8 cellular contexts compared by ENCODE assay signal in the genomic region with DNA sequence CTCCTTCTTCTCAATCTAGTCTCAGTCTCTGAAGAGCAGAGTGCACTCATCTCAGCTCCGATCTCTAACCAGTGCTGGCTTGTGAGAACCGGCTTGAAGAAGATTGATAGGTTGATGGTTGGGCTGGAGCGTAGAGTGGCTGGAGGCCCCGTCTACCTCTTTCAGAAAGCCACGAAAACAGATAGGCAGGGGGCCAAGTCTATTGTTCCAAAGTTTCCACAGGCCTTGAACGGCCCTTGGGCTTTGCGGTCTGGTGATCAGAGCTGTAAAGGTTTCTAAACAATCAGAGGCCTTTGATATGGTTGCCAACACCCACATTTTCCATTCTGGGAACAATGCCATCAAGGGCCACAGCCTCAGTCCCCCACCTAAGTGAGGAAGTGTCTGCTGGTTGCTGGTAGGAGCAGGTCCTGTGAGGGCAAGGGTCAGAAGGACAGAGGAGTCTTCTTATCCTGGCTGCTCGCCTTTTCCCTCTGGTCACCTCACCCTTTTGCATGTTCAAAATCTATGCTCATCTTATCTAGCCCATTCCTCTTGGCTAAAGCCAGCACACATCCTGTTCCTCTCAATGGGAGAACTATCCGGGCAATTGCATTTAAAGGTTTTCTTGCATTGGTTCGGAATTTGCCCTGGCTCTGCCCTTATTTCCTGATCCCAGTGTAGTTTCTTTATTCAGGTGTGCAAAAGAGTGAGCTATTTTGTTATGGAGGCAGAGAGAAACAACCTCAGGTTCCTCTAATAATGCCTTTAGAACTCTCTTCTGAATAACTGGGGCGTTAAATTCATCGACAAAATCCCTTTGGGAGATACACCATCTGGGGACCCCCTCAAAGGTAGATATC.
A peak's percentile ranks its signal among the peaks of the same experiment; 100 is the strongest.
DNase-seq lines count a peak whose midpoint lies in the region; ATAC-seq, FAIRE-seq and TF ChIP-seq lines count a peak whose summit lies in the region.

No MANE protein-coding gene starts in this region.

- H3K4me3 ChIP-seq in mammary epithelial cell (replicated peaks in 1 of 3; ENCODE audit: insufficient read depth in 1 of 3, low read depth in 2 of 3, low read length in 3 of 3) (no peak overlapping the region), mesenchymal stem cell (ENCODE audit: insufficient read depth in 1 of 2, low read depth in 1 of 2, low read length in 2 of 2) (no peak overlapping the region)

- no peak overlapping the region for H3K4ac ChIP-seq in mesenchymal stem cell (ENCODE audit: low read depth in 1 of 2, low read length in 2 of 2)

- peak overlapping the region; percentile 12 for H4K8ac ChIP-seq in mesenchymal stem cell (ENCODE audit: low read length)

- peaks cover 0 to 5% (median 0%) of the 10 kb centered on the region in 3 donors for H3K9me3 Mint-ChIP-seq in IgD-negative memory B cell

- H3K14ac ChIP-seq in mesenchymal stem cell (ENCODE audit: low read length in 2 of 2) = no peak overlapping the region

- H2AFZ ChIP-seq in mammary epithelial cell (ENCODE audit: low read depth, low read length) = peak overlapping the region; percentile 60
- no peak overlapping the region for H2AFZ ChIP-seq in mesenchymal stem cell (ENCODE audit: low read depth, low read length)

- in situ Hi-C loops in mammary epithelial cell (cut with MboI; ENCODE audit: low sequenced_read_pairs in 2 of 2) = no loop called here

- no TSS peak for BruUV-seq in mammary epithelial cell (replicated peaks; lab: Mats Ljungman, UMichigan)

- peak; percentile 38 for ATAC-seq in GM21515 (IDR thresholded peaks at IDR 0.05; ENCODE audit: unreplicated experiment)

- peak overlapping the region; percentile 98 to 100 (median 100) for H3K27ac Mint-ChIP-seq in IgD-negative memory B cell

- H3K9me3 ChIP-seq in mammary epithelial cell (replicated peaks; ENCODE audit: insufficient read depth, low read length) = no peaks in the 10 kb centered on the region
- H3K9me3 ChIP-seq in mesenchymal stem cell (ENCODE audit: control insufficient read depth, low read length) = no peaks in the 10 kb centered on the region

- dilution Hi-C loops in mammary epithelial cell (cut with HindIII; ENCODE audit: low sequenced_read_pairs) = no loop called here

- no peaks in the 10 kb centered on the region for H3K79me1 ChIP-seq in mesenchymal stem cell (replicated peaks; ENCODE audit: low read length, poor library complexity, severe bottlenecking)

- no peaks in the 10 kb centered on the region for H3K27me3 ChIP-seq in mammary epithelial cell (ENCODE audit: insufficient read depth, low read length)
- H3K27me3 ChIP-seq in mesenchymal stem cell (ENCODE audit: control insufficient read depth in 1 of 2, insufficient read depth in 1 of 2, low read length in 2 of 2) = no peaks in the 10 kb centered on the region

- peak overlapping the region in 1 of 2 experiments; percentile 25 for H3K18ac ChIP-seq in mesenchymal stem cell (ENCODE audit: low read depth in 1 of 2, low read length in 2 of 2)

- no peaks in the 10 kb centered on the region for H3K79me2 ChIP-seq in mammary epithelial cell (ENCODE audit: insufficient read depth, low read length)

- H2BK12ac ChIP-seq in mesenchymal stem cell (ENCODE audit: low read length in 2 of 2) = peak overlapping the region in 1 of 2 experiments; percentile 59

- no peak overlapping the region for H2BK15ac ChIP-seq in mesenchymal stem cell (ENCODE audit: low read depth, poor library complexity, severe bottlenecking)

- H3K4me1 Mint-ChIP-seq in IgD-negative memory B cell = peaks cover 45 to 59% (median 51%) of the 10 kb centered on the region in 3 donors

- H2BK120ac ChIP-seq in mesenchymal stem cell (ENCODE audit: low read depth, low read length) = no peak overlapping the region

- H3K36me3 Mint-ChIP-seq in IgD-negative memory B cell = peaks cover 2% of the 10 kb centered on the region

- 29% methylated on average over 12 of the region's 12 CpGs for WGBS in mammary epithelial cell (ENCODE audit: low coverage, missing lambda C conversion rate)
- 70% methylated on average over 12 of the region's 12 CpGs for WGBS in mesenchymal stem cell

- H3K27me3 Mint-ChIP-seq in IgD-negative memory B cell = no peaks in the 10 kb centered on the region

- peak overlapping the region; percentile 14 for H3K4me2 ChIP-seq in mammary epithelial cell (ENCODE audit: insufficient read depth, low read depth, low read length)
- H3K4me2 ChIP-seq in mesenchymal stem cell (ENCODE audit: low read length, poor library complexity, severe bottlenecking) = no peak overlapping the region

- H3K36me3 ChIP-seq in mammary epithelial cell (ENCODE audit: insufficient read depth, low read length) (no peaks in the 10 kb centered on the region), mesenchymal stem cell (ENCODE audit: control insufficient read depth in 1 of 2, insufficient read depth in 2 of 2, low read depth in 1 of 2, low read length in 2 of 2) (no peaks in the 10 kb centered on the region)

- TF ChIP-seq CTCF in mammary epithelial cell (conservative IDR thresholded peaks at IDR 0.05 in 1 of 2, IDR thresholded peaks at IDR 0.05 in 1 of 2; ENCODE audit: extremely low read depth in 1 of 2, insufficient read depth in 1 of 2, low read depth in 1 of 2, low read length in 2 of 2) = no peak

- H2BK5ac ChIP-seq in mesenchymal stem cell (ENCODE audit: low read depth, low read length, poor library complexity, severe bottlenecking) = no peak overlapping the region

- CTCF ChIA-PET in mammary epithelial cell (lab: Charles Lee; ENCODE audit: low non-redundant PET) = interaction anchor here (0.7 kb wide), 1 partner anchor 949 kb away, joined by 3 read pairs; no protein-coding TSS in a partner anchor

- intact Hi-C loops in mammary epithelial cell (cut with micrococcal nuclease) = loop anchor here (2.0 kb wide), 1 partner anchor 37 kb away; no protein-coding TSS in a partner anchor

- no peak overlapping the region for H4K91ac ChIP-seq in mesenchymal stem cell (ENCODE audit: low read length)

- H3K4me1 ChIP-seq in mammary epithelial cell (ENCODE audit: insufficient read depth, low read length) (peaks cover 33% of the 10 kb centered on the region), mesenchymal stem cell (ENCODE audit: control insufficient read depth, insufficient read depth, low read depth, low read length) (peaks cover 23% of the 10 kb centered on the region)

- no peak overlapping the region for H3K23ac ChIP-seq in mesenchymal stem cell (ENCODE audit: low read length in 2 of 2)

- H3K9ac ChIP-seq in mammary epithelial cell (ENCODE audit: insufficient read depth, low read length) = peak overlapping the region; percentile 41
- peak overlapping the region; percentile 85 for H3K9ac ChIP-seq in mesenchymal stem cell (ENCODE audit: low read length)

- no peaks in the 10 kb centered on the region for H4K20me1 ChIP-seq in mammary epithelial cell (ENCODE audit: insufficient read depth, low read length)

- H3K27ac ChIP-seq in mammary epithelial cell (ENCODE audit: insufficient read depth, low read depth, low read length) (peak overlapping the region; percentile 98), mesenchymal stem cell (ENCODE audit: low read length, poor library complexity, severe bottlenecking) (no peak overlapping the region)

- peak overlapping the region; percentile 26 for H2AK5ac ChIP-seq in mesenchymal stem cell (ENCODE audit: low read length, severe bottlenecking)

- DNase-seq in COLO829 (ENCODE audit: low spot score) (peak; percentile 89), mammary epithelial cell (peak; percentile 68), mesenchymal stem cell (no peak), cerebellum (ENCODE audit: low spot score) (no peak)
- peak; percentile 46 to 48 for DNase-seq in stimulated activated CD8-positive, alpha-beta memory T cell treated with anti-CD3 and anti-CD28 coated beads, Interleukin-7, amount 100 ng/mL, for 4 hours (ENCODE audit: low read depth in 2 of 2)

- H3K4me3 Mint-ChIP-seq in IgD-negative memory B cell = peak overlapping the region; percentile 85 to 98 (median 90)

- peak; percentile 20 for FAIRE-seq in TTC549 (lab: Jason Lieb, UNC)

Comparison
In these comparisons a context has a peak if more than half of its experiments do, and no peak if none do; other contexts are left out.
1. DNase-seq: peak in COLO829 (single experiment), mammary epithelial cell (single experiment) and stimulated activated CD8-positive, alpha-beta memory T cell treated with anti-CD3 and anti-CD28 coated beads, Interleukin-7, amount 100 ng/mL, for 4 hours (2 of 2); none in mesenchymal stem cell (single experiment) and cerebellum (single experiment).